In the genomic region with DNA sequence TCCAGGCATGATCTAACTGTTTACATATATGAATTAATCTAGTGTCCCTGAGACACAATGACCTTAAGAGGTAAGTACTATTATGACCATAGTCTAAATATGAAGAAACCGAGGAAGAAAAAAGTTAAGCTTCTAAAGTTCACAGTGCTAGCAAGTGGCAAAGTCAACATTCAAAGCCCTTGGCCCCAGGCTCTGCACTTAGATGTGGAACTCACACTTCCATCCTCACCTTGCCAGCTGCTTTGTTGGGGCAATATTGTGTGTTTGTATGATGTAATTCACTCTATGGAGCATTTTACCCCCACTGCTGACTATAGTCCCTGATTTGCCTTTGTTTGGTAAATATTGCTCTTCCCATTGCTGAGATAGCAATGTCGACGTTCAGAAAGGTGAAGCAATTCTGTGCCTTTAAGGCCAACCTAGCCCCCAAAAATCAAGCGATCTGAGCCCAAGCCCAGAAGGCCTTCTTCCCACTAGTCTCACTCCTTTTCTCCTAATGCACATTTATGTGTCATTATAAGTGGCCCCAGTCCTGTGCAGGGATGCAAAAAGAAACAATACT, we compare ENCODE assay signal across 32 cellular contexts.
"Had no signal": no experiment of that assay in that cellular context is flagged by ENCODE, and none has a peak within 500 bp of the region (broad histone marks: within the 10 kb centered on the region; RNA-seq: fewer than 3 reads in every experiment).

No MANE protein-coding gene starts in this region.

- H3K4me3 ChIP-seq: ascending aorta, coronary artery, dorsolateral prefrontal cortex, gastrocnemius medialis, heart left ventricle had no signal

- H3K9me3 Mint-ChIP-seq: activated B cell treated with CpG ODN at 0.5 μM for 24 hours; activated CD4-positive, alpha-beta memory T cell treated with anti-CD3 and anti-CD28 coated beads for 36 hours; activated naive CD4-positive, alpha-beta T cell treated with anti-CD3 and anti-CD28 coated beads, Interleukin-2, amount 10 ng/mL, durations not matched to agents 7 days and 5 days; activated naive CD8-positive, alpha-beta T cell treated with anti-CD3 and anti-CD28 coated beads, Interleukin-2, amount 10 ng/mL, durations not matched to agents 7 days and 5 days; central memory CD8-positive, alpha-beta T cell; dendritic cell treated with granulocyte-macrophage colony-stimulating factor and Interleukin-4, amounts not matched to agents 40 ng/mL and 50 ng/mL, for 4 days; endodermal cell; T-cell; T-helper 1 cell treated with Interleukin-12 subunit alpha and Interleukin-12 subunit beta and Interleukin-4 antibody, amounts not matched to agents 30 μg/mL and 1 μg/mL, for 36 hours; T-helper 2 cell treated with Interferon-gamma antibody and Interleukin-4, amounts not matched to agents 5 μg/mL and 100 μg/mL, for 36 hours had no signal

- H3K27me3 ChIP-seq: ascending aorta, dorsolateral prefrontal cortex, gastrocnemius medialis, heart left ventricle had no signal

- H3K36me3 ChIP-seq: ascending aorta, brain microvascular endothelial cell, gastrocnemius medialis, heart left ventricle, WERI-Rb-1 had no signal

- H3K36me3 Mint-ChIP-seq: activated CD4-positive, alpha-beta memory T cell treated with anti-CD3 and anti-CD28 coated beads for 36 hours; activated CD8-positive, alpha-beta memory T cell treated with anti-CD3 and anti-CD28 coated beads, Interleukin-2, amount 10 ng/mL, durations not matched to agents 7 days and 5 days; activated naive CD4-positive, alpha-beta T cell treated with anti-CD3 and anti-CD28 coated beads, Interleukin-2, amount 10 ng/mL, durations not matched to agents 7 days and 5 days; activated naive CD4-positive, alpha-beta T cell treated with anti-CD3 and anti-CD28 coated beads, Interleukin-2, amount 50 U/mL, for 72 hours; activated naive CD8-positive, alpha-beta T cell treated with anti-CD3 and anti-CD28 coated beads, Interleukin-2, amount 10 ng/mL, durations not matched to agents 7 days and 5 days; T-cell had no signal

- H3K9me3 ChIP-seq: ascending aorta, gastrocnemius medialis, heart left ventricle had no signal

- H3K27ac ChIP-seq: ascending aorta, brain microvascular endothelial cell, coronary artery, gastrocnemius medialis, heart left ventricle, WERI-Rb-1 had no signal

- DNase-seq: activated B cell treated with CpG ODN at 0.5 μM for 24 hours; activated CD4-positive, alpha-beta memory T cell treated with anti-CD3 and anti-CD28 coated beads for 36 hours; activated CD8-positive, alpha-beta memory T cell treated with anti-CD3 and anti-CD28 coated beads, Interleukin-2, amount 10 ng/mL, durations not matched to agents 7 days and 5 days; activated CD8-positive, alpha-beta memory T cell treated with anti-CD3 and anti-CD28 coated beads, Interleukin-2, amount 50 U/mL, for 4 hours; activated CD8-positive, alpha-beta T cell treated with anti-CD3 and anti-CD28 coated beads, Interleukin-2, amount 10 ng/mL, durations not matched to agents 7 days and 5 days; activated gamma-delta T cell; activated naive CD4-positive, alpha-beta T cell; activated naive CD4-positive, alpha-beta T cell treated with anti-CD3 and anti-CD28 coated beads, Interleukin-2, amount 10 ng/mL, durations not matched to agents 7 days and 5 days; activated naive CD8-positive, alpha-beta T cell treated with anti-CD3 and anti-CD28 coated beads, Interleukin-2, amount 10 ng/mL, durations not matched to agents 7 days and 5 days; activated T-cell treated with anti-CD3 and anti-CD28 coated beads, Interleukin-2, amount 50 U/mL, for 1 hour; activated T-cell treated with anti-CD3 and anti-CD28 coated beads, Interleukin-2, amount 50 U/mL, for 48 hours; brain microvascular endothelial cell; dorsolateral prefrontal cortex; effector memory CD4-positive, alpha-beta T cell; endodermal cell; foreskin fibroblast; gastrocnemius medialis; glutamatergic neuron; heart left ventricle; T-cell; T1000; WERI-Rb-1 had no signal

- FAIRE-seq: bronchial epithelial cell had no signal

- H3K27ac Mint-ChIP-seq: activated B cell treated with CpG ODN at 0.5 μM for 24 hours; activated CD4-positive, alpha-beta memory T cell treated with anti-CD3 and anti-CD28 coated beads for 36 hours; activated CD8-positive, alpha-beta memory T cell treated with anti-CD3 and anti-CD28 coated beads, Interleukin-2, amount 10 ng/mL, durations not matched to agents 7 days and 5 days; activated CD8-positive, alpha-beta T cell treated with anti-CD3 and anti-CD28 coated beads, Interleukin-2, amount 10 ng/mL, durations not matched to agents 7 days and 5 days; activated naive CD4-positive, alpha-beta T cell treated with anti-CD3 and anti-CD28 coated beads, Interleukin-2, amount 10 ng/mL, durations not matched to agents 7 days and 5 days; activated naive CD4-positive, alpha-beta T cell treated with anti-CD3 and anti-CD28 coated beads, Interleukin-2, amount 50 U/mL, for 72 hours; activated naive CD8-positive, alpha-beta T cell treated with anti-CD3 and anti-CD28 coated beads, Interleukin-2, amount 10 ng/mL, durations not matched to agents 7 days and 5 days; endodermal cell; T-cell; T-helper 1 cell treated with Interleukin-12 subunit alpha and Interleukin-12 subunit beta and Interleukin-4 antibody, amounts not matched to agents 30 μg/mL and 1 μg/mL, for 36 hours; T-helper 2 cell treated with Interferon-gamma antibody and Interleukin-4, amounts not matched to agents 5 μg/mL and 100 μg/mL, for 36 hours had no signal

- H3K4me1 ChIP-seq: ascending aorta, gastrocnemius medialis had no signal

- H3K4me1 Mint-ChIP-seq: central memory CD8-positive, alpha-beta T cell had no signal

- ATAC-seq: activated CD4-positive, CD25-positive, alpha-beta regulatory T cell treated with anti-CD3 and anti-CD28 coated beads, Interleukin-2, amount 50 U/mL, for 24 hours; activated CD8-positive, alpha-beta memory T cell treated with anti-CD3 and anti-CD28 coated beads, Interleukin-2, amount 10 ng/mL, durations not matched to agents 7 days and 5 days; activated CD8-positive, alpha-beta T cell treated with anti-CD3 and anti-CD28 coated beads, Interleukin-2, amount 10 ng/mL, durations not matched to agents 7 days and 5 days; activated naive CD4-positive, alpha-beta T cell treated with anti-CD3 and anti-CD28 coated beads, Interleukin-2, amount 50 U/mL, for 72 hours; esophagus mucosa; gastrocnemius medialis; heart left ventricle; T-cell had no signal

- H3K4me3 Mint-ChIP-seq: activated B cell treated with CpG ODN at 0.5 μM for 24 hours; activated CD4-positive, alpha-beta memory T cell treated with anti-CD3 and anti-CD28 coated beads for 36 hours; activated CD8-positive, alpha-beta memory T cell treated with anti-CD3 and anti-CD28 coated beads, Interleukin-2, amount 10 ng/mL, durations not matched to agents 7 days and 5 days; activated CD8-positive, alpha-beta T cell treated with anti-CD3 and anti-CD28 coated beads, Interleukin-2, amount 10 ng/mL, durations not matched to agents 7 days and 5 days; activated naive CD4-positive, alpha-beta T cell treated with anti-CD3 and anti-CD28 coated beads, Interleukin-2, amount 10 ng/mL, durations not matched to agents 7 days and 5 days; activated naive CD8-positive, alpha-beta T cell treated with anti-CD3 and anti-CD28 coated beads, Interleukin-2, amount 10 ng/mL, durations not matched to agents 7 days and 5 days; central memory CD8-positive, alpha-beta T cell; dendritic cell treated with granulocyte-macrophage colony-stimulating factor and Interleukin-4, amounts not matched to agents 40 ng/mL and 50 ng/mL, for 4 days; endodermal cell; T-cell; T-helper 1 cell treated with Interleukin-12 subunit alpha and Interleukin-12 subunit beta and Interleukin-4 antibody, amounts not matched to agents 30 μg/mL and 1 μg/mL, for 36 hours; T-helper 2 cell treated with Interferon-gamma antibody and Interleukin-4, amounts not matched to agents 5 μg/mL and 100 μg/mL, for 36 hours had no signal

- H3K27me3 Mint-ChIP-seq: activated CD4-positive, alpha-beta memory T cell treated with anti-CD3 and anti-CD28 coated beads for 36 hours; activated naive CD4-positive, alpha-beta T cell treated with anti-CD3 and anti-CD28 coated beads, Interleukin-2, amount 10 ng/mL, durations not matched to agents 7 days and 5 days; T-cell had no signal
